11 cellular contexts compared by ENCODE assay signal in the genomic region with DNA sequence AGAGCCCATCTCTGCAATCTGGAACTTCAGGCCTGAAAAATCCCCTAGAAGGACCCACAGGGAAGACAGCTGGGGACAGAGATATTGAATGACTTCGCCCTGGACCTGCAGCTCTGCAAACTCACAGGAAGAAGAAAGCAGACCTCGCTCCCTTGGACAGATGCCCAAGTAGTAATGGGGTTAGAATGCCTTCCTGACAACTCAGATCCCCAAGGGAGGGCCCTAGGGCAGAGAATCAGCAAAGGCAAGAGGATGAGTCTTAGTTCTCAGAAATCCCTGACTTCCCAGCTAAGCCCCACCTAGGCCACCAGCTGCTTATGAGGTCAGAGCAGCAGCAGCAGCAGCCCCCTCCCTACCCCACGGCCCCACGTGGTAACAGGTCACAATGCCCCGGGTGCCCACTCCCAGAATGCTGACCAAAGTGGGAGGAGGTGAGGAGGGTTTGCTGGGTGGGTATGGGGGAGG.
A peak's percentile ranks its signal among the peaks of the same experiment; 100 is the strongest.
DNase-seq lines count a peak whose midpoint lies in the region; ATAC-seq and TF ChIP-seq lines count a peak whose summit lies in the region.
"Had no signal": no experiment of that assay in that cellular context is flagged by ENCODE, and none has a peak within 500 bp of the region (broad histone marks: within the 10 kb centered on the region; RNA-seq: fewer than 3 reads in every experiment).

A gene with protein sequence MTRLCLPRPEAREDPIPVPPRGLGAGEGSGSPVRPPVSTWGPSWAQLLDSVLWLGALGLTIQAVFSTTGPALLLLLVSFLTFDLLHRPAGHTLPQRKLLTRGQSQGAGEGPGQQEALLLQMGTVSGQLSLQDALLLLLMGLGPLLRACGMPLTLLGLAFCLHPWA (plus strand): TSS at position 401 of the 465 bp plus-strand sequence. CDS start 198 bp downstream, outside the sequence.

- H3K4me3 ChIP-seq in retinal pigment epithelial cell (ENCODE audit: low read length), result no peak within 1 kb of the TSS
- H3K4me3 ChIP-seq: lung had no signal

- TF ChIP-seq CTCF in retinal pigment epithelial cell (conservative IDR thresholded peaks at IDR 0.05; ENCODE audit: low read depth, low read length), result no peak

- ATAC-seq in GM19463 (IDR thresholded peaks at IDR 0.05; ENCODE audit: unreplicated experiment) (no peak), GM21360 (IDR thresholded peaks at IDR 0.05; ENCODE audit: unreplicated experiment) (no peak)

- DNase-seq in GM04504 (ENCODE audit: low read depth), result peak; percentile 99
- DNase-seq in RPMI8226, result peak; percentile 69
- DNase-seq in fibroblast of gingiva (ENCODE audit: low read depth), result peak; percentile 99
- DNase-seq in retinal pigment epithelial cell (ENCODE audit: low read depth), result peak; percentile 40
- no peak for DNase-seq in DMS53 treated with DMSO at 0.1 percent for 48 hours (lab: John Stamatoyannopoulos, UW; ENCODE audit: unreplicated experiment)
- no peak for DNase-seq in activated CD8-positive, alpha-beta memory T cell treated with anti-CD3 and anti-CD28 coated beads, Interleukin-2, amount 50 U/mL, for 4 hours
- DNase-seq: activated T-cell treated with anti-CD3 and anti-CD28 coated beads, Interleukin-2, amount 50 U/mL, for 48 hours; NCI-H1694 had no signal

Comparison
In these comparisons a context has a peak if more than half of its experiments do, and no peak if none do; other contexts are left out.
1. DNase-seq: peak in GM04504 (single experiment), RPMI8226 (single experiment), fibroblast of gingiva (single experiment) and retinal pigment epithelial cell (single experiment); none in DMS53 treated with DMSO at 0.1 percent for 48 hours (single experiment) and activated CD8-positive, alpha-beta memory T cell treated with anti-CD3 and anti-CD28 coated beads, Interleukin-2, amount 50 U/mL, for 4 hours (single experiment).